ENCODE assay signal across 9 cellular contexts in genomic region chr1:16952376-16952775, GRCh38. TPM values are rescaled to one million over a fixed set of nuclear protein-coding genes. Genes with fewer than 3 reads are reported as not detected.
"Had no signal": no experiment of that assay in that cellular context is flagged by ENCODE, and none has a peak within 500 bp of the region (broad histone marks: within the 10 kb centered on the region; RNA-seq: fewer than 3 reads in every experiment).

No MANE protein-coding gene starts in this region.

RNA-seq across cellular contexts. Expression of gene MFAP2, which starts 28.0 kb away (rescaled TPM):
- total RNA-seq: naive thymus-derived CD8-positive, alpha-beta T cell; natural killer cell treated with Interleukin-12 subunit alpha and Interleukin-12 subunit beta and Interleukin-15 and Interleukin-18, amount 100 ng/mL, for 72 hours had no signal

RNA-seq across cellular contexts. Expression of gene RNU1-2, which starts 56.6 kb away (rescaled TPM):
- total RNA-seq: osteoblast had no signal
- polyA plus RNA-seq: ovary, psoas muscle, right cardiac atrium, sigmoid colon, small intestine, thymus had no signal
